18 cellular contexts compared by ENCODE assay signal in genomic region chr3:23174426-23175039, GRCh38. TPM values are rescaled to one million over a fixed set of nuclear protein-coding genes. Genes with fewer than 3 reads are reported as not detected.
DNase-seq lines count a peak whose midpoint lies in the region; ATAC-seq and TF ChIP-seq lines count a peak whose summit lies in the region.
"Had no signal": no experiment of that assay in that cellular context is flagged by ENCODE, and none has a peak within 500 bp of the region (broad histone marks: within the 10 kb centered on the region; RNA-seq: fewer than 3 reads in every experiment).

No MANE protein-coding gene starts in this region.

- H3K9me3 ChIP-seq in right cardiac atrium (ENCODE audit: control insufficient read depth, low read length) = no peaks in the 10 kb centered on the region
- H3K9me3 ChIP-seq in ovary = no peaks in the 10 kb centered on the region
- H3K9me3 ChIP-seq: adrenal gland, upper lobe of left lung had no signal

- no peak for TF ChIP-seq EP300 in ovary (IDR thresholded peaks at IDR 0.05)

- peak; percentile 79 to 92 for ATAC-seq in right cardiac atrium
- ATAC-seq: activated CD4-positive, alpha-beta T cell treated with anti-CD3 and anti-CD28 coated beads for 36 hours; Panc1 had no signal

- no peak for TF ChIP-seq POLR2A in ovary (IDR thresholded peaks at IDR 0.05)
- no peak for TF ChIP-seq POLR2A in lower leg skin (IDR thresholded peaks at IDR 0.05)

- peak; percentile 2 for DNase-seq in DMS 273 (lab: John Stamatoyannopoulos, UW; ENCODE audit: unreplicated experiment)
- DNase-seq in DMS 273 treated with DMSO at 0.1 percent for 48 hours (lab: John Stamatoyannopoulos, UW) = no peak
- DNase-seq in ecto neural progenitor cell (ENCODE audit: low spot score) = peak; percentile 60
- DNase-seq in right cardiac atrium = peak; percentile 58 to 87 (median 79)
- peak in 3 of 5 donors; percentile 8 to 23 (median 19) for DNase-seq in ovary
- DNase-seq in GM19240 (ENCODE audit: insufficient read length, low spot score) = no peak
- no peak for DNase-seq in COLO829 (ENCODE audit: low spot score)
- no peak for DNase-seq in lower leg skin (ENCODE audit: low spot score in 2 of 2)
- DNase-seq: activated CD4-positive, alpha-beta T cell treated with anti-CD3 and anti-CD28 coated beads for 36 hours; caudate nucleus; dorsolateral prefrontal cortex; erythroblast; NCI-H774; stimulated activated CD4-positive, alpha-beta T cell treated with anti-CD3 and anti-CD28 coated beads, Interleukin-4, amount 100 ng/mL, for 24 hours; upper lobe of left lung had no signal

- 35% methylated on average over 3 of the region's 3 CpGs for WGBS in right cardiac atrium
- WGBS in ovary, 3 donors = 12 to 22% (median 13%) methylated on average over 3 of the region's 3 CpGs
- WGBS in lower leg skin, 2 donors = 48 to 61% methylated on average over 3 of the region's 3 CpGs

- no peaks in the 10 kb centered on the region for H3K36me3 ChIP-seq in ovary
- H3K36me3 ChIP-seq: adrenal gland, upper lobe of left lung had no signal

- no peak for TF ChIP-seq CTCF in ovary (IDR thresholded peaks at IDR 0.05)
- TF ChIP-seq CTCF in lower leg skin (IDR thresholded peaks at IDR 0.05) = no peak

- H3K27me3 ChIP-seq in right cardiac atrium (ENCODE audit: control insufficient read depth, insufficient read depth) (no peaks in the 10 kb centered on the region), ovary (no peaks in the 10 kb centered on the region)
- H3K27me3 ChIP-seq: adrenal gland, dorsolateral prefrontal cortex, upper lobe of left lung had no signal

- H3K27ac ChIP-seq in right cardiac atrium (ENCODE audit: low read length) (no peak overlapping the region), ovary (no peak overlapping the region)
- H3K27ac ChIP-seq: 22Rv1, adrenal gland, dorsolateral prefrontal cortex, upper lobe of left lung had no signal

- H3K4me1 ChIP-seq in right cardiac atrium (ENCODE audit: control insufficient read depth, insufficient read depth, low read length) (peaks cover 2% of the 10 kb centered on the region), ovary (ENCODE audit: insufficient read depth) (no peaks in the 10 kb centered on the region)
- H3K4me1 ChIP-seq: adrenal gland, upper lobe of left lung had no signal

- intact Hi-C loops in right cardiac atrium (cut with DNase I) = no loop called here
- intact Hi-C loops in ovary (cut with DNase I) = no loop called here
- intact Hi-C loops in lower leg skin (cut with DNase I; ENCODE audit: low total_unique reads) = no loop called here

- H3K4me3 ChIP-seq in right cardiac atrium (ENCODE audit: low read length) (no peak overlapping the region), ovary (no peak overlapping the region), lower leg skin (ENCODE audit: low read depth, poor library complexity, severe bottlenecking) (no peak overlapping the region)
- H3K4me3 ChIP-seq: adrenal gland, dorsolateral prefrontal cortex, upper lobe of left lung had no signal

RNA-seq across cellular contexts. Expression of gene UBE2E2, which starts 28.6 kb away (rescaled TPM):
- 10 to 100 TPM; 36.6 to 49.2 (median 46.5) TPM for total RNA-seq in right cardiac atrium
- 32.3 TPM for polyA plus RNA-seq in right cardiac atrium
- 10 to 100 TPM; 25.5 to 84.9 (median 38.5) TPM for total RNA-seq in ovary
- polyA plus RNA-seq in ovary = 10 to 100 TPM; 25.5 to 40.1 TPM
- 10 to 100 TPM; 20.0 to 54.7 (median 33.3) TPM for total RNA-seq in lower leg skin

Comparison
In these comparisons a context has a peak if more than half of its experiments do, and no peak if none do; other contexts are left out.
1. DNase-seq: peak in DMS 273 (single experiment), ecto neural progenitor cell (single experiment), right cardiac atrium (3 of 3) and ovary (3 of 5); none in DMS 273 treated with DMSO at 0.1 percent for 48 hours (single experiment), GM19240 (single experiment), COLO829 (single experiment) and lower leg skin (0 of 2).